12 cellular contexts compared by ENCODE assay signal in the genomic region with DNA sequence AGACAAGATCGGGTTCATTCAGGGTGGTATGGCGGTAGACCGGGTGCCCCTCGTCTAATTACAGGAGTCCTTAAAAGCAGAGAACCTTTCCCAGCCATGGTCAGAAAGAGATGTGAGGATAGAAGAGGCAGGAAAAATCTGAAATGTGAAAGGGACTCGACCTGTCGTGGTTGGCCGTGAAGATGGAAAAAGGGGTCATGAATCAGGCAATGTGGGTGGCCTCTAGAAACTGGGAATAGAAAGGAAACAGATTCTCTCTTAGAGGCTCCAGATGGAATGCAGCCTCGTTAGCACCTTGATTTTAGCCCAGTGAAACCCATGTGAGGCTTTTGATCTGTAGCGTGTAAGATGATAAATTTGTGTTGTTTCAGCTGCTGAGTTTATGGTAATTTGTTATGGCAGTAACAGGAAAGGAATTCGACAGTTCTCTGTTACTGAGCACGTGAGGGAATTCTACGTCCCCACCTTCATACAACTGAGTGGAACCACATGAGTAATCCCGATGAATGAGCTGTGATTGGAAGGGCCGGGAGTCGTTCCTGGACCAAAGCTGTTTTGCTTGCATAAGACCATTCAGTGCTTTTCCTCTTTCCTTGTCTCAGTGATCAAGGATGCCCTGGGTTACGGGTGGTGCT. TPM values are rescaled to one million over a fixed set of nuclear protein-coding genes. Genes with fewer than 3 reads are reported as not detected.
DNase-seq lines count a peak whose midpoint lies in the region; ATAC-seq and TF ChIP-seq lines count a peak whose summit lies in the region.
"Had no signal": no experiment of that assay in that cellular context is flagged by ENCODE, and none has a peak within 500 bp of the region (broad histone marks: within the 10 kb centered on the region; RNA-seq: fewer than 3 reads in every experiment).

No MANE protein-coding gene starts in this region.

- WGBS in tibial nerve, 2 donors = 33 to 40% methylated on average over 16 of the region's 16 CpGs

- no peak for TF ChIP-seq POLR2A in tibial nerve (IDR thresholded peaks at IDR 0.05)

- H3K4me1 ChIP-seq in foreskin keratinocyte (no peaks in the 10 kb centered on the region), tibial nerve (peaks cover 0 to 16% (median 2%) of the 10 kb centered on the region in 4 donors)

- DNase-seq in NCI-H82 (lab: John Stamatoyannopoulos, UW) (peak; percentile 49), NCI-H82 treated with DMSO at 0.1 percent for 48 hours (lab: John Stamatoyannopoulos, UW; ENCODE audit: unreplicated experiment) (no peak), amniotic stem cell (lab: John Stamatoyannopoulos, UW) (peak; percentile 47), foreskin keratinocyte (peak; percentile 83 to 87), tibial nerve (ENCODE audit: low spot score in 2 of 2) (peak; percentile 22 to 42), NCI-H1930 (lab: John Stamatoyannopoulos, UW) (no peak), germinal center (ENCODE audit: low spot score) (no peak)
- DNase-seq: activated CD4-positive, alpha-beta memory T cell treated with anti-CD3 and anti-CD28 coated beads for 36 hours; aorta; NCI-H1105 had no signal

- H3K27me3 ChIP-seq in foreskin keratinocyte (no peaks in the 10 kb centered on the region), tibial nerve (no peaks in the 10 kb centered on the region)

- no peak for TF ChIP-seq CTCF in foreskin keratinocyte (conservative IDR thresholded peaks at IDR 0.05)
- TF ChIP-seq CTCF in tibial nerve (IDR thresholded peaks at IDR 0.05) = no peak

- peak overlapping the region; percentile 68 for H3K27ac ChIP-seq in foreskin keratinocyte
- peak overlapping the region in 2 of 4 donors; percentile 9 to 66 for H3K27ac ChIP-seq in tibial nerve

- TF ChIP-seq EP300 in tibial nerve (IDR thresholded peaks at IDR 0.05) = no peak

- no peak overlapping the region for H3K4me3 ChIP-seq in tibial nerve

- no peaks in the 10 kb centered on the region for H3K36me3 ChIP-seq in tibial nerve

- peak; percentile 72 for ATAC-seq in foreskin keratinocyte
- no peak for ATAC-seq in GM21526 (IDR thresholded peaks at IDR 0.05; ENCODE audit: low FRiP score, unreplicated experiment)
- ATAC-seq: Right ventricle myocardium inferior had no signal

- no peaks in the 10 kb centered on the region for H3K9me3 ChIP-seq in tibial nerve

RNA-seq across cellular contexts. Expression of a gene that starts 11.0 kb away (rescaled TPM):
- total RNA-seq in foreskin keratinocyte = 3.9 and 4.9 TPM in 2 replicates
- polyA plus RNA-seq in foreskin keratinocyte = 6.7 and 9.0 TPM in 2 replicates
- 1 to 10 TPM; 3.1 to 5.4 (median 4.0) TPM for total RNA-seq in tibial nerve

RNA-seq across cellular contexts. Expression of a gene that starts 15.9 kb away (rescaled TPM):
- total RNA-seq in foreskin keratinocyte (not detected in 2 replicates), tibial nerve (1 to 10 TPM in 3 of 4 donors, under 1 TPM in 1; 0.78 to 6.9 (median 2.2) TPM)
- polyA plus RNA-seq in foreskin keratinocyte = not detected in 2 replicates

RNA-seq across cellular contexts. Expression of a gene that starts 19.8 kb away (rescaled TPM):
- total RNA-seq in foreskin keratinocyte (3.0 and 3.7 TPM in 2 replicates), tibial nerve (10 to 100 TPM in 2 of 4 donors, 1 to 10 TPM in 2; 2.4 to 20.1 (median 10.1) TPM)
- polyA plus RNA-seq in foreskin keratinocyte = 4.6 and 6.2 TPM in 2 replicates

RNA-seq across cellular contexts. Expression of a gene that starts 37.7 kb away (rescaled TPM):
- total RNA-seq in foreskin keratinocyte (6.9 and 8.8 TPM in 2 replicates), tibial nerve (10 to 100 TPM; 28.0 to 34.7 (median 30.1) TPM)
- 7.7 and 9.6 TPM in 2 replicates for polyA plus RNA-seq in foreskin keratinocyte

RNA-seq across cellular contexts. Expression of a gene that starts 38.0 kb away (rescaled TPM):
- total RNA-seq in foreskin keratinocyte (1,924 and 1,965 TPM in 2 replicates), tibial nerve (1,000 to 10,000 TPM; 2,253 to 3,141 (median 2,490) TPM)
- 2,287 and 2,314 TPM in 2 replicates for polyA plus RNA-seq in foreskin keratinocyte

Comparison
In these comparisons a context has a peak if more than half of its experiments do, and no peak if none do; other contexts are left out.
1. DNase-seq: peak in NCI-H82 (single experiment), amniotic stem cell (single experiment), foreskin keratinocyte (2 of 2) and tibial nerve (2 of 2); none in NCI-H82 treated with DMSO at 0.1 percent for 48 hours (single experiment), NCI-H1930 (0 of 2) and germinal center (single experiment).